9 cellular contexts compared by ENCODE assay signal in genomic region chr11:62402226-62402625, GRCh38. TPM values are rescaled to one million over a fixed set of nuclear protein-coding genes. Genes with fewer than 3 reads are reported as not detected.
A peak's percentile ranks its signal among the peaks of the same experiment; 100 is the strongest.
DNase-seq lines count a peak whose midpoint lies in the region; ATAC-seq, FAIRE-seq and TF ChIP-seq lines count a peak whose summit lies in the region.
"Had no signal": no experiment of that assay in that cellular context is flagged by ENCODE, and none has a peak within 500 bp of the region (broad histone marks: within the 10 kb centered on the region; RNA-seq: fewer than 3 reads in every experiment).

No MANE protein-coding gene starts in this region.

- peak overlapping the region; percentile 75 to 94 (median 92) for H3K27ac Mint-ChIP-seq in CD4-positive, alpha-beta memory T cell
- H3K27ac Mint-ChIP-seq in activated CD8-positive, alpha-beta memory T cell treated with anti-CD3 and anti-CD28 coated beads, Interleukin-2, amount 10 ng/mL, durations not matched to agents 7 days and 5 days: peak overlapping the region; percentile 83

- no peaks in the 10 kb centered on the region for H3K9me3 ChIP-seq in CD4-positive, alpha-beta memory T cell (ENCODE audit: control insufficient read depth in 1 of 2, low read length in 2 of 2)
- H3K9me3 ChIP-seq in gastroesophageal sphincter: no peaks in the 10 kb centered on the region
- no peaks in the 10 kb centered on the region for H3K9me3 ChIP-seq in Karpas-422 (ENCODE audit: low read length)

- no peak overlapping the region for H2AFZ ChIP-seq in Karpas-422 (ENCODE audit: low read length)

- peaks cover 22 to 33% (median 27%) of the 10 kb centered on the region in 4 donors for H3K4me1 Mint-ChIP-seq in CD4-positive, alpha-beta memory T cell
- H3K4me1 Mint-ChIP-seq in activated CD8-positive, alpha-beta memory T cell treated with anti-CD3 and anti-CD28 coated beads, Interleukin-2, amount 10 ng/mL, durations not matched to agents 7 days and 5 days: peaks cover 22% of the 10 kb centered on the region

- H3K79me2 ChIP-seq in Karpas-422 (ENCODE audit: low read length): no peaks in the 10 kb centered on the region

- intact Hi-C loops in CD4-positive, alpha-beta memory T cell (cut with micrococcal nuclease): no loop called here

- peaks cover 0 to 1% of the 10 kb centered on the region in 2 donors for H3K27me3 Mint-ChIP-seq in CD4-positive, alpha-beta memory T cell
- H3K27me3 Mint-ChIP-seq in activated CD8-positive, alpha-beta memory T cell treated with anti-CD3 and anti-CD28 coated beads, Interleukin-2, amount 10 ng/mL, durations not matched to agents 7 days and 5 days: no peaks in the 10 kb centered on the region

- no peak for TF ChIP-seq CTCF in gastroesophageal sphincter (IDR thresholded peaks at IDR 0.05)

- 46 to 54% methylated on average over 10 to 11 of the region's 14 CpGs for WGBS in gastroesophageal sphincter (ENCODE audit: low coverage in 1 of 2), 2 donors

- no peak overlapping the region for H3K9ac ChIP-seq in Karpas-422 (ENCODE audit: low read length)

- peak overlapping the region; percentile 30 to 32 for H3K4me3 ChIP-seq in CD4-positive, alpha-beta memory T cell (ENCODE audit: low read length in 2 of 2)
- no peak overlapping the region for H3K4me3 ChIP-seq in gastroesophageal sphincter
- H3K4me3 ChIP-seq in Karpas-422 (ENCODE audit: low read length): no peak overlapping the region

- no peak for TF ChIP-seq POLR2A in gastroesophageal sphincter (IDR thresholded peaks at IDR 0.05)

- POLR2A ChIA-PET in CD4-positive, alpha-beta memory T cell (lab: Charles Lee; ENCODE audit: partially characterized antibody): interaction anchor here (0.6 to 2.1 kb wide), 15 partner anchors 23 to 439 kb away, joined by 3 to 10 read pairs (median 5); partner anchors contain the start of genes C11orf98, CSKMT, EEF1G and HNRNPUL2

- no peak for FAIRE-seq in urothelium cell line (lab: Jason Lieb, UNC)

- no peaks in the 10 kb centered on the region for H3K36me3 ChIP-seq in CD4-positive, alpha-beta memory T cell (ENCODE audit: insufficient read depth, low read length)
- H3K36me3 ChIP-seq in gastroesophageal sphincter (no peaks in the 10 kb centered on the region), Karpas-422 (ENCODE audit: insufficient read depth, low read length) (no peaks in the 10 kb centered on the region)

- no peaks in the 10 kb centered on the region for H3K9me2 ChIP-seq in Karpas-422 (replicated peaks; ENCODE audit: insufficient read depth, low read length)

- no peak overlapping the region for H3K4me2 ChIP-seq in Karpas-422 (ENCODE audit: low read depth, low read length, poor library complexity, severe bottlenecking)

- no peaks in the 10 kb centered on the region for H3K27me3 ChIP-seq in CD4-positive, alpha-beta memory T cell (ENCODE audit: insufficient read depth, low read length)
- H3K27me3 ChIP-seq in gastroesophageal sphincter (no peaks in the 10 kb centered on the region), Karpas-422 (ENCODE audit: low read length) (no peaks in the 10 kb centered on the region)

- ATAC-seq in activated CD8-positive, alpha-beta memory T cell treated with anti-CD3 and anti-CD28 coated beads, Interleukin-2, amount 10 ng/mL, durations not matched to agents 7 days and 5 days: peak; percentile 96
- peak; percentile 57 for ATAC-seq in gastroesophageal sphincter

- H4K20me1 ChIP-seq in Karpas-422 (ENCODE audit: insufficient read depth, low read depth, low read length): no peaks in the 10 kb centered on the region

- H3K27ac ChIP-seq in CD4-positive, alpha-beta memory T cell (ENCODE audit: low read depth, low read length): peak overlapping the region; percentile 47
- H3K27ac ChIP-seq in gastroesophageal sphincter: peak overlapping the region; percentile 19 to 85 (median 82)
- no peak overlapping the region for H3K27ac ChIP-seq in Karpas-422 (ENCODE audit: low read length)

- H3K36me3 Mint-ChIP-seq in CD4-positive, alpha-beta memory T cell: no peaks in the 10 kb centered on the region
- no peaks in the 10 kb centered on the region for H3K36me3 Mint-ChIP-seq in activated CD8-positive, alpha-beta memory T cell treated with anti-CD3 and anti-CD28 coated beads, Interleukin-2, amount 10 ng/mL, durations not matched to agents 7 days and 5 days

- CTCF ChIA-PET in CD4-positive, alpha-beta memory T cell (lab: Charles Lee; ENCODE audit: partially characterized antibody): interaction anchor here (0.5 to 4.7 kb wide), 11 partner anchors 9 to 292 kb away, joined by 3 to 35 read pairs (median 5); no protein-coding TSS in a partner anchor
- CTCF ChIA-PET in activated CD8-positive, alpha-beta memory T cell treated with anti-CD3 and anti-CD28 coated beads, Interleukin-2, amount 10 ng/mL, durations not matched to agents 7 days and 5 days (lab: Charles Lee): interaction anchor here (0.7 to 5.3 kb wide), 13 partner anchors 9 to 231 kb away, joined by 3 to 42 read pairs (median 4); partner anchors contain the start of genes EEF1G and TUT1

- H3K4me1 ChIP-seq in CD4-positive, alpha-beta memory T cell (ENCODE audit: insufficient read depth, low read length): peaks cover 44% of the 10 kb centered on the region
- peaks cover 12 to 65% (median 49%) of the 10 kb centered on the region in 3 donors for H3K4me1 ChIP-seq in gastroesophageal sphincter
- H3K4me1 ChIP-seq in Karpas-422 (ENCODE audit: low read length): no peaks in the 10 kb centered on the region

- DNase-seq in CD4-positive, alpha-beta memory T cell: peak; percentile 26 to 57 (median 48)
- peak; percentile 76 for DNase-seq in activated CD8-positive, alpha-beta memory T cell treated with anti-CD3 and anti-CD28 coated beads, Interleukin-2, amount 10 ng/mL, durations not matched to agents 7 days and 5 days
- peak; percentile 28 to 47 for DNase-seq in stimulated activated CD4-positive, alpha-beta T cell treated with anti-CD3 and anti-CD28 coated beads, Interleukin-1b, Interleukin-23, amount 100 ng/mL, for 4 hours (ENCODE audit: low read depth in 2 of 2)
- DNase-seq in Karpas-422 (no peak), urothelium cell line (ENCODE audit: low spot score) (no peak), superior temporal gyrus (ENCODE audit: extremely low spot score) (no peak), AG08396 (ENCODE audit: low spot score) (no peak)

- H3K9me3 Mint-ChIP-seq in CD4-positive, alpha-beta memory T cell: peaks cover 0 to 1% (median 0%) of the 10 kb centered on the region in 8 donors
- no peaks in the 10 kb centered on the region for H3K9me3 Mint-ChIP-seq in activated CD8-positive, alpha-beta memory T cell treated with anti-CD3 and anti-CD28 coated beads, Interleukin-2, amount 10 ng/mL, durations not matched to agents 7 days and 5 days (ENCODE audit: low read depth)

- peak overlapping the region; percentile 48 to 88 (median 80) for H3K4me3 Mint-ChIP-seq in CD4-positive, alpha-beta memory T cell
- H3K4me3 Mint-ChIP-seq in activated CD8-positive, alpha-beta memory T cell treated with anti-CD3 and anti-CD28 coated beads, Interleukin-2, amount 10 ng/mL, durations not matched to agents 7 days and 5 days: peak overlapping the region; percentile 55

- TF ChIP-seq EP300 in gastroesophageal sphincter (IDR thresholded peaks at IDR 0.05): no peak

RNA-seq across cellular contexts. Expression of gene SCGB1A1, which starts 16.6 kb away (rescaled TPM):
- not detected for total RNA-seq in CD4-positive, alpha-beta memory T cell
- polyA plus RNA-seq in CD4-positive, alpha-beta memory T cell: not detected
- not detected for total RNA-seq in activated CD8-positive, alpha-beta memory T cell treated with anti-CD3 and anti-CD28 coated beads, Interleukin-2, amount 10 ng/mL, durations not matched to agents 7 days and 5 days
- not detected for total RNA-seq in gastroesophageal sphincter
- not detected in 2 replicates for total RNA-seq in Karpas-422 (2014; rRNA removed; shearing (Covaris generic); ENCODE audit: low replicate concordance)
- total RNA-seq: Daoy had no signal

Comparison
In these comparisons a context has a peak if more than half of its experiments do, and no peak if none do; other contexts are left out.
1. DNase-seq: peak in CD4-positive, alpha-beta memory T cell (5 of 5), activated CD8-positive, alpha-beta memory T cell treated with anti-CD3 and anti-CD28 coated beads, Interleukin-2, amount 10 ng/mL, durations not matched to agents 7 days and 5 days (single experiment) and stimulated activated CD4-positive, alpha-beta T cell treated with anti-CD3 and anti-CD28 coated beads, Interleukin-1b, Interleukin-23, amount 100 ng/mL, for 4 hours (2 of 2); none in Karpas-422 (single experiment), urothelium cell line (single experiment), superior temporal gyrus (single experiment) and AG08396 (single experiment).
2. H3K4me3 ChIP-seq: peak in CD4-positive, alpha-beta memory T cell (2 of 2); none in gastroesophageal sphincter (0 of 2) and Karpas-422 (single experiment).